Comparison of ENCODE assay signal across 8 cellular contexts in genomic region chr3:197949191-197949766, GRCh38. TPM values are rescaled to one million over a fixed set of nuclear protein-coding genes. Genes with fewer than 3 reads are reported as not detected.
DNase-seq lines count a peak whose midpoint lies in the region; ATAC-seq and TF ChIP-seq lines count a peak whose summit lies in the region.

No MANE protein-coding gene starts in this region.

- peak overlapping the region; percentile 86 for H3K4me2 ChIP-seq in PC-9

- H3K36me3 ChIP-seq in PC-9 (ENCODE audit: low read depth), result peaks cover 39% of the 10 kb centered on the region
- peaks cover 20 to 32% (median 22%) of the 10 kb centered on the region in 3 donors for H3K36me3 ChIP-seq in esophagus squamous epithelium
- peaks cover 10% of the 10 kb centered on the region for H3K36me3 ChIP-seq in rectal smooth muscle tissue (ENCODE audit: control insufficient read depth, insufficient read depth, low read length)

- peak; percentile 8 for ATAC-seq in GM18517 (IDR thresholded peaks at IDR 0.05; ENCODE audit: unreplicated experiment)
- no peak for ATAC-seq in GM21367 (IDR thresholded peaks at IDR 0.05; ENCODE audit: unreplicated experiment)

- POLR2A ChIA-PET in PC-9 (lab: Charles Lee; ENCODE audit: unreplicated experiment), result interaction anchor here (0.6 to 0.8 kb wide), 3 partner anchors 13 to 1445 kb away, joined by 4 to 5 read pairs (median 4); no protein-coding TSS in a partner anchor

- CTCF ChIA-PET in PC-9 (lab: Charles Lee), result no interaction called here

- H3F3A ChIP-seq in PC-9 (ENCODE audit: insufficient read depth, low read depth), result peaks cover 52% of the 10 kb centered on the region

- H3K79me2 ChIP-seq in PC-9 (ENCODE audit: low read depth), result peaks cover 43% of the 10 kb centered on the region

- TSS peak; percentile 85 for BruUV-seq in PC-9 (replicated peaks; lab: Mats Ljungman, UMichigan)

- H3K9ac ChIP-seq in rectal smooth muscle tissue (ENCODE audit: low read length), result peak overlapping the region; percentile 24

- H3K27ac ChIP-seq in PC-9, result peak overlapping the region; percentile 88
- H3K27ac ChIP-seq in esophagus squamous epithelium, result peak overlapping the region; percentile 77 to 95 (median 93)
- peak overlapping the region; percentile 99 for H3K27ac ChIP-seq in rectal smooth muscle tissue (ENCODE audit: low read depth, low read length)

- H4K20me1 ChIP-seq in PC-9 (ENCODE audit: insufficient read depth), result peaks cover 34% of the 10 kb centered on the region

- peak overlapping the region; percentile 89 for H2AFZ ChIP-seq in PC-9

- TF ChIP-seq CTCF in PC-9 (conservative IDR thresholded peaks at IDR 0.05), result no peak
- TF ChIP-seq CTCF in esophagus squamous epithelium (IDR thresholded peaks at IDR 0.05), result no peak

- WGBS in esophagus squamous epithelium, 2 donors, result 17 to 22% methylated on average over 16 of the region's 16 CpGs

- peak in 1 of 2 experiments; percentile 51 for DNase-seq in PC-9
- DNase-seq in esophagus squamous epithelium (lab: John Stamatoyannopoulos, UW), result no peak
- no peak for DNase-seq in NCI-H1930 (lab: John Stamatoyannopoulos, UW)
- no peak for DNase-seq in OCI-M1 (lab: John Stamatoyannopoulos, UW)
- DNase-seq in NCI-H1694 (lab: John Stamatoyannopoulos, UW), result no peak

- no peaks in the 10 kb centered on the region for H3K9me3 ChIP-seq in PC-9 (ENCODE audit: insufficient read depth, low read depth)
- no peaks in the 10 kb centered on the region for H3K9me3 ChIP-seq in esophagus squamous epithelium

- intact Hi-C loops in PC-9 (cut with micrococcal nuclease; ENCODE audit: unreplicated experiment) (no loop called here), esophagus squamous epithelium (cut with DNase I) (no loop called here)

- H3K4me3 ChIP-seq in PC-9 (peak overlapping the region; percentile 94), esophagus squamous epithelium (peak overlapping the region; percentile 43 to 76 (median 68)), rectal smooth muscle tissue (ENCODE audit: low read length) (peak overlapping the region; percentile 99)

- H3K27me3 ChIP-seq in PC-9 (ENCODE audit: insufficient read depth, low read depth) (no peaks in the 10 kb centered on the region), esophagus squamous epithelium (no peaks in the 10 kb centered on the region), rectal smooth muscle tissue (ENCODE audit: control insufficient read depth, insufficient read depth, low read length) (no peaks in the 10 kb centered on the region)

- H3K9me2 ChIP-seq in PC-9 (ENCODE audit: insufficient read depth), result no peaks in the 10 kb centered on the region

- no peak for TF ChIP-seq POLR2A in esophagus squamous epithelium (IDR thresholded peaks at IDR 0.05)

- H3K4me1 ChIP-seq in PC-9 (replicated peaks; ENCODE audit: insufficient read depth) (peaks cover 42% of the 10 kb centered on the region), esophagus squamous epithelium (peaks cover 30 to 45% (median 38%) of the 10 kb centered on the region in 3 donors), rectal smooth muscle tissue (ENCODE audit: control insufficient read depth, insufficient read depth, low read length) (peaks cover 7% of the 10 kb centered on the region)

RNA-seq across cellular contexts. Expression of gene RPL35A, which starts 0.7 kb away (rescaled TPM):
- total RNA-seq in PC-9 (2021) (1,816 and 1,880 TPM in 2 replicates), esophagus squamous epithelium (100 to 1,000 TPM; 495 to 880 (median 705) TPM)

RNA-seq across cellular contexts. Expression of gene LMLN, which starts 10.7 kb away (rescaled TPM):
- 19.8 and 21.1 TPM in 2 replicates for total RNA-seq in PC-9 (2021)
- 1 to 10 TPM; 3.5 to 5.2 (median 4.4) TPM for total RNA-seq in esophagus squamous epithelium
